Comparison of ENCODE assay signal across 16 cellular contexts in genomic region chr10:44301781-44302400, GRCh38.
A peak's percentile ranks its signal among the peaks of the same experiment; 100 is the strongest.
DNase-seq lines count a peak whose midpoint lies in the region; ATAC-seq and TF ChIP-seq lines count a peak whose summit lies in the region.
"Had no signal": no experiment of that assay in that cellular context is flagged by ENCODE, and none has a peak within 500 bp of the region (broad histone marks: within the 10 kb centered on the region; RNA-seq: fewer than 3 reads in every experiment).

No MANE protein-coding gene starts in this region.

- peaks cover 21% of the 10 kb centered on the region for H3K36me3 Mint-ChIP-seq in HFFc6 (ENCODE audit: low read depth)
- H3K36me3 Mint-ChIP-seq in T-cell, result no peaks in the 10 kb centered on the region
- H3K36me3 Mint-ChIP-seq: activated naive CD4-positive, alpha-beta T cell treated with anti-CD3 and anti-CD28 coated beads, Interleukin-2, amount 10 ng/mL, durations not matched to agents 7 days and 5 days had no signal

- WGBS in psoas muscle, 3 donors, result 64 to 78% (median 68%) methylated on average over 6 of the region's 6 CpGs

- H3K4me3 ChIP-seq in psoas muscle, result no peak overlapping the region
- H3K4me3 ChIP-seq: BLaER1, ovary, vagina had no signal

- H3K36me3 ChIP-seq in psoas muscle (ENCODE audit: insufficient read depth in 1 of 2, low read depth in 1 of 2), result no peaks in the 10 kb centered on the region
- H3K36me3 ChIP-seq: BLaER1, ovary, vagina had no signal

- H3K27me3 ChIP-seq in psoas muscle (ENCODE audit: insufficient read depth in 3 of 3, low read length in 2 of 3), result no peaks in the 10 kb centered on the region
- H3K27me3 ChIP-seq: BLaER1, ovary, vagina had no signal

- TF ChIP-seq CTCF in HFFc6 (IDR thresholded peaks at IDR 0.05), result no peak
- no peak for TF ChIP-seq CTCF in psoas muscle (IDR thresholded peaks at IDR 0.05)

- POLR2A ChIA-PET in T-cell (lab: Charles Lee), result no interaction called here

- H3K27me3 Mint-ChIP-seq in HFFc6 (ENCODE audit: insufficient read depth) (no peaks in the 10 kb centered on the region; the same call in 1 of the 2 replicates), T-cell (peaks cover 0 to 6% of the 10 kb centered on the region in 2 donors)
- H3K27me3 Mint-ChIP-seq: activated naive CD4-positive, alpha-beta T cell treated with anti-CD3 and anti-CD28 coated beads, Interleukin-2, amount 10 ng/mL, durations not matched to agents 7 days and 5 days had no signal

- peaks cover 23% of the 10 kb centered on the region for H3K4me1 ChIP-seq in psoas muscle
- H3K4me1 ChIP-seq: BLaER1 had no signal

- ATAC-seq in psoas muscle, result no peak
- ATAC-seq in T-cell (replicated peaks in 1 of 4), result no peak
- no peak for ATAC-seq in GM19035 (IDR thresholded peaks at IDR 0.05; ENCODE audit: unreplicated experiment)

- peak overlapping the region; percentile 80 for H3K27ac Mint-ChIP-seq in HFFc6
- H3K27ac Mint-ChIP-seq in T-cell, result no peak overlapping the region
- H3K27ac Mint-ChIP-seq: activated naive CD4-positive, alpha-beta T cell treated with anti-CD3 and anti-CD28 coated beads, Interleukin-2, amount 10 ng/mL, durations not matched to agents 7 days and 5 days; dendritic cell treated with granulocyte-macrophage colony-stimulating factor and Interleukin-4, amounts not matched to agents 40 ng/mL and 50 ng/mL, for 4 days; T-helper 1 cell treated with Interleukin-12 subunit alpha and Interleukin-12 subunit beta and Interleukin-4 antibody, amounts not matched to agents 30 μg/mL and 1 μg/mL, for 36 hours had no signal

- H3K27ac ChIP-seq in epithelial cell of prostate, result peak overlapping the region; percentile 24
- peak overlapping the region; percentile 56 for H3K27ac ChIP-seq in psoas muscle
- H3K27ac ChIP-seq: BLaER1, ovary, vagina, VCaP had no signal

- intact Hi-C loops in psoas muscle (cut with DNase I), result no loop called here

- CTCF ChIA-PET in T-cell (lab: Charles Lee), result no interaction called here

- DNase-seq in HFFc6 (no peak), RPMI8226 (peak; percentile 21), epithelial cell of prostate (ENCODE audit: low read depth, low spot score) (no peak), psoas muscle (no peak), T-cell (no peak), NCI-H82 treated with DMSO at 0.1 percent for 48 hours (lab: John Stamatoyannopoulos, UW; ENCODE audit: unreplicated experiment) (no peak)
- DNase-seq: activated naive CD4-positive, alpha-beta T cell treated with anti-CD3 and anti-CD28 coated beads, Interleukin-2, amount 10 ng/mL, durations not matched to agents 7 days and 5 days; glutamatergic neuron; Kasumi-1; ovary had no signal

- H3K4me1 Mint-ChIP-seq in HFFc6 (ENCODE audit: low read depth), result peaks cover 52% of the 10 kb centered on the region
- H3K4me1 Mint-ChIP-seq in T-cell, result no peaks in the 10 kb centered on the region
- H3K4me1 Mint-ChIP-seq: activated naive CD4-positive, alpha-beta T cell treated with anti-CD3 and anti-CD28 coated beads, Interleukin-2, amount 10 ng/mL, durations not matched to agents 7 days and 5 days had no signal

- H3K4me3 Mint-ChIP-seq in HFFc6, result no peak overlapping the region
- no peak overlapping the region for H3K4me3 Mint-ChIP-seq in T-cell
- H3K4me3 Mint-ChIP-seq: activated naive CD4-positive, alpha-beta T cell treated with anti-CD3 and anti-CD28 coated beads, Interleukin-2, amount 10 ng/mL, durations not matched to agents 7 days and 5 days; dendritic cell treated with granulocyte-macrophage colony-stimulating factor and Interleukin-4, amounts not matched to agents 40 ng/mL and 50 ng/mL, for 4 days; T-helper 1 cell treated with Interleukin-12 subunit alpha and Interleukin-12 subunit beta and Interleukin-4 antibody, amounts not matched to agents 30 μg/mL and 1 μg/mL, for 36 hours had no signal

- H3K9me3 ChIP-seq in psoas muscle, result no peaks in the 10 kb centered on the region
- H3K9me3 ChIP-seq: ovary, vagina had no signal

- H3K9me3 Mint-ChIP-seq in HFFc6 (peaks cover 9% of the 10 kb centered on the region), T-cell (peaks cover 0 to 6% (median 4%) of the 10 kb centered on the region in 3 donors)
- H3K9me3 Mint-ChIP-seq: activated naive CD4-positive, alpha-beta T cell treated with anti-CD3 and anti-CD28 coated beads, Interleukin-2, amount 10 ng/mL, durations not matched to agents 7 days and 5 days; T-helper 1 cell treated with Interleukin-12 subunit alpha and Interleukin-12 subunit beta and Interleukin-4 antibody, amounts not matched to agents 30 μg/mL and 1 μg/mL, for 36 hours had no signal
